Comparison of ENCODE assay signal across 19 cellular contexts in the genomic region with DNA sequence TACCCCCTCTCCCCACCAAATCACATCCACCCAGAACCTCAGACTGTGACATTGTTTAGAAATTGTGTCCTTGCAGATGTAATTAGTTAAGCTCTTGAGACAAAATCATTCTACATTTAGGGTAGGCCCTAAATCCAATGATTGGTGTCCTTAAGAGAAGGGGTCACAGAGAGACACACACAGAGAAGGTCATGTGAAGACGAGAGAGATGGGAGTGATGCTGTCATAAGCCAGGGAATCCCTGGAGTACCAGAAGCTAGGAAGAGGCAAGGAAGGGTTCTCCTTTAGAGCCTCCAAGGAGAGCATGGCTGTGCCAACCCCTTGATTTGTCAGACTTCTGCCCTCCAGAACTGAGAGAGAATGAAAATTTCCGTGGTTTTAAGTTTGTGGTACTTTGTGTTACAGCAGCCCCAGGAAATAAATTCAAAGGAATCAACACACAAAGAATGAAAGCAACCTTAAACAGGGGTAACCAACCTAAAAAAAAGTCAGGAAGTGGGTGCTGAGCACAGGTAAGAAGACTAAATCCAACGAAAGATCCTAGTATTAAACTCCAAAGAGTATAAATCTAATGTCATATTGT. TPM values are rescaled to one million over a fixed set of nuclear protein-coding genes. Genes with fewer than 3 reads are reported as not detected.
DNase-seq lines count a peak whose midpoint lies in the region; ATAC-seq, FAIRE-seq and TF ChIP-seq lines count a peak whose summit lies in the region.
"Had no signal": no experiment of that assay in that cellular context is flagged by ENCODE, and none has a peak within 500 bp of the region (broad histone marks: within the 10 kb centered on the region; RNA-seq: fewer than 3 reads in every experiment).

No MANE protein-coding gene starts in this region.

- no peaks in the 10 kb centered on the region for H3K27me3 Mint-ChIP-seq in CD4-positive, alpha-beta T cell
- H3K27me3 Mint-ChIP-seq in activated CD4-positive, alpha-beta memory T cell treated with anti-CD3 and anti-CD28 coated beads, Interleukin-2, amount 10 ng/mL, durations not matched to agents 7 days and 5 days: no peaks in the 10 kb centered on the region

- H3K9ac ChIP-seq in H1 (replicated peaks in 1 of 4; ENCODE audit: extremely low read depth in 1 of 4, low read depth in 3 of 4, low read length in 3 of 4): no peak overlapping the region

- ATAC-seq in CD4-positive, alpha-beta T cell (ENCODE audit: poor library complexity): no peak
- no peak for ATAC-seq in lower lobe of right lung
- ATAC-seq: K562 had no signal

- no peaks in the 10 kb centered on the region for H3K79me1 ChIP-seq in H1 (ENCODE audit: low read depth, low read length)

- no peak for TF ChIP-seq EP300 in H1 (IDR thresholded peaks at IDR 0.05; ENCODE audit: borderline replicate concordance in 1 of 2, low read depth in 2 of 2, low read length in 2 of 2)

- intact Hi-C loops in CD4-positive, alpha-beta T cell (cut with DNase I, micrococcal nuclease): no loop called here
- intact Hi-C loops in lower lobe of right lung (cut with DNase I): no loop called here

- H3K23ac ChIP-seq in H1 (ENCODE audit: insufficient read length): no peak overlapping the region

- no peak overlapping the region for H2BK20ac ChIP-seq in H1 (ENCODE audit: low read length)

- POLR2A ChIA-PET in CD4-positive, alpha-beta T cell (lab: Charles Lee): interaction anchor here (2.8 kb wide), 1 partner anchor 15 kb away, joined by 17 read pairs; no protein-coding TSS in a partner anchor
- POLR2A ChIA-PET in activated CD4-positive, alpha-beta memory T cell treated with anti-CD3 and anti-CD28 coated beads, Interleukin-2, amount 10 ng/mL, durations not matched to agents 7 days and 5 days (lab: Charles Lee): interaction anchor here (0.7 to 1.5 kb wide), 4 partner anchors 15 to 226 kb away, joined by 3 to 5 read pairs (median 3); a partner anchor contains a TSS
- POLR2A ChIA-PET in H1 (lab: Charles Lee; ENCODE audit: partially characterized antibody): no interaction called here

- TF ChIP-seq RAD21 in H1 (IDR thresholded peaks at IDR 0.05 in 1 of 2, conservative IDR thresholded peaks at IDR 0.05 in 1 of 2; ENCODE audit: low read depth in 2 of 2, low read length in 2 of 2): no peak

- H3K79me2 ChIP-seq in H1 (ENCODE audit: control insufficient read depth in 1 of 2, insufficient read depth in 2 of 2, low read length in 2 of 2): no peaks in the 10 kb centered on the region

- no peak for DNase-seq in CD4-positive, alpha-beta T cell
- DNase-seq in GM18507 (ENCODE audit: extremely low spot score, insufficient read length, low read depth): no peak
- DNase-seq in activated CD4-positive, alpha-beta memory T cell treated with anti-CD3 and anti-CD28 coated beads, Interleukin-2, amount 10 ng/mL, durations not matched to agents 7 days and 5 days: no peak
- no peak for DNase-seq in H1 (ENCODE audit: low read depth in 1 of 2, low spot score in 2 of 2)
- no peak for DNase-seq in NCI-H1417 treated with DMSO at 0.1 percent for 48 hours (lab: John Stamatoyannopoulos, UW)
- no peak for DNase-seq in lower lobe of right lung
- no peak for DNase-seq in dedifferentiated amniotic fluid mesenchymal stem cell (ENCODE audit: extremely low spot score)
- DNase-seq: activated CD4-positive, CD25-positive, alpha-beta regulatory T cell; glutamatergic neuron; NCI-H2081; NCI-H446 treated with DMSO at 0.1 percent for 48 hours; nephron progenitor cell; posterior cingulate gyrus; stimulated activated CD4-positive, alpha-beta T cell treated with anti-CD3 and anti-CD28 coated beads, Interleukin-2, amount 100 ng/mL, for 24 hours; tibial artery had no signal

- no peak overlapping the region for H3K4ac ChIP-seq in H1 (replicated peaks; ENCODE audit: insufficient read length, low read depth, low read length)

- no peak overlapping the region for H4K5ac ChIP-seq in H1 (ENCODE audit: insufficient read length, low read depth, low read length)

- no peak overlapping the region for H3K4me3 Mint-ChIP-seq in CD4-positive, alpha-beta T cell
- H3K4me3 Mint-ChIP-seq in activated CD4-positive, alpha-beta memory T cell treated with anti-CD3 and anti-CD28 coated beads, Interleukin-2, amount 10 ng/mL, durations not matched to agents 7 days and 5 days: no peak overlapping the region
- H3K4me3 Mint-ChIP-seq: dendritic cell treated with granulocyte-macrophage colony-stimulating factor and Interleukin-4, amounts not matched to agents 40 ng/mL and 50 ng/mL, for 4 days; nephron progenitor cell had no signal

- no peak for TF ChIP-seq POLR2A in H1 (IDR thresholded peaks at IDR 0.05; ENCODE audit: control extremely low read depth in 1 of 2, low read depth in 2 of 2, low read length in 2 of 2)

- H4K8ac ChIP-seq in H1 (ENCODE audit: extremely low read depth, insufficient read depth, low read length): no peak overlapping the region

- no peak overlapping the region for H2BK12ac ChIP-seq in H1 (ENCODE audit: low read depth, low read length)

- H3K9me3 ChIP-seq in CD4-positive, alpha-beta T cell (ENCODE audit: control insufficient read depth, low read length): peaks cover 5% of the 10 kb centered on the region
- H3K9me3 ChIP-seq in H1 (ENCODE audit: insufficient read depth in 2 of 2, low read depth in 1 of 2, low read length in 1 of 2) (no peaks in the 10 kb centered on the region), lower lobe of right lung (no peaks in the 10 kb centered on the region)
- H3K9me3 ChIP-seq: tibial artery had no signal

- no peak overlapping the region for H2BK120ac ChIP-seq in H1 (replicated peaks; ENCODE audit: low read depth, low read length)

- no peaks in the 10 kb centered on the region for H3K27me3 ChIP-seq in CD4-positive, alpha-beta T cell (ENCODE audit: control insufficient read depth, insufficient read depth, low read length)
- H3K27me3 ChIP-seq in H1 (replicated peaks in 1 of 4; ENCODE audit: control insufficient read depth in 3 of 4, extremely low read depth in 1 of 4, insufficient read depth in 3 of 4, low read length in 3 of 4): no peaks in the 10 kb centered on the region
- H3K27me3 ChIP-seq in lower lobe of right lung (ENCODE audit: low read depth): no peaks in the 10 kb centered on the region
- H3K27me3 ChIP-seq: tibial artery had no signal

- 91% methylated on average over 3 of the region's 3 CpGs; no CpG with 5 or more reads in 1 of the 2 experiments for WGBS in H1 (ENCODE audit: extremely low coverage in 1 of 2, insufficient coverage in 1 of 2, insufficient read length in 1 of 2, insufficient replicate concordance in 2 of 2, low coverage in 1 of 2, low lambda C conversion rate in 2 of 2, missing lambda C conversion rate in 1 of 2), 2 experiments

- no peak overlapping the region for H4K91ac ChIP-seq in H1 (replicated peaks; ENCODE audit: insufficient read length, low read length)

- CTCF ChIA-PET in CD4-positive, alpha-beta T cell (lab: Charles Lee): no interaction called here
- CTCF ChIA-PET in activated CD4-positive, alpha-beta memory T cell treated with anti-CD3 and anti-CD28 coated beads, Interleukin-2, amount 10 ng/mL, durations not matched to agents 7 days and 5 days (lab: Charles Lee): no interaction called here
- CTCF ChIA-PET in H1 (lab: Charles Lee; ENCODE audit: partially characterized antibody): interaction anchor here (0.6 kb wide), 1 partner anchor 194 kb away, joined by 3 read pairs; no protein-coding TSS in a partner anchor

- no peaks in the 10 kb centered on the region for H3K4me1 ChIP-seq in H1 (replicated peaks in 1 of 4; ENCODE audit: control insufficient read depth in 3 of 4, insufficient read depth in 4 of 4, low read length in 3 of 4)
- no peaks in the 10 kb centered on the region for H3K4me1 ChIP-seq in lower lobe of right lung
- H3K4me1 ChIP-seq: tibial artery had no signal

- H2BK15ac ChIP-seq in H1 (ENCODE audit: low read length): no peak overlapping the region

- peak overlapping the region; percentile 55 for H3K27ac Mint-ChIP-seq in CD4-positive, alpha-beta T cell
- H3K27ac Mint-ChIP-seq in activated CD4-positive, alpha-beta memory T cell treated with anti-CD3 and anti-CD28 coated beads, Interleukin-2, amount 10 ng/mL, durations not matched to agents 7 days and 5 days: peak overlapping the region; percentile 27
- H3K27ac Mint-ChIP-seq: dendritic cell treated with granulocyte-macrophage colony-stimulating factor and Interleukin-4, amounts not matched to agents 40 ng/mL and 50 ng/mL, for 4 days; nephron progenitor cell had no signal

- TF ChIP-seq CTCF in CD4-positive, alpha-beta T cell (IDR thresholded peaks at IDR 0.05): no peak
- TF ChIP-seq CTCF in H1 (IDR thresholded peaks at IDR 0.05; ENCODE audit: control extremely low read depth in 1 of 3, insufficient read depth in 1 of 3, low read depth in 1 of 3, low read length in 3 of 3) (no peak), lower lobe of right lung (IDR thresholded peaks at IDR 0.05) (no peak)

- no peaks in the 10 kb centered on the region for H4K20me1 ChIP-seq in H1 (replicated peaks in 1 of 2; ENCODE audit: control insufficient read depth in 1 of 2, insufficient read depth in 2 of 2, low read length in 2 of 2)

- H3K4me2 ChIP-seq in H1 (ENCODE audit: insufficient read depth in 1 of 2, low read depth in 2 of 2, low read length in 2 of 2): no peak overlapping the region

- H3K14ac ChIP-seq in H1 (ENCODE audit: insufficient read length): no peak overlapping the region

- H3K18ac ChIP-seq in H1 (ENCODE audit: extremely low read depth, low read length): no peak overlapping the region

- no peaks in the 10 kb centered on the region for H3K23me2 ChIP-seq in H1 (ENCODE audit: low read depth, low read length)

- H3K4me1 Mint-ChIP-seq in CD4-positive, alpha-beta T cell (ENCODE audit: low read depth): peaks cover 51% of the 10 kb centered on the region
- H3K4me1 Mint-ChIP-seq in activated CD4-positive, alpha-beta memory T cell treated with anti-CD3 and anti-CD28 coated beads, Interleukin-2, amount 10 ng/mL, durations not matched to agents 7 days and 5 days: peaks cover 58% of the 10 kb centered on the region
- H3K4me1 Mint-ChIP-seq: nephron progenitor cell had no signal

- H3K9me3 Mint-ChIP-seq in CD4-positive, alpha-beta T cell: peaks cover 4% of the 10 kb centered on the region
- peaks cover 6% of the 10 kb centered on the region for H3K9me3 Mint-ChIP-seq in activated CD4-positive, alpha-beta memory T cell treated with anti-CD3 and anti-CD28 coated beads, Interleukin-2, amount 10 ng/mL, durations not matched to agents 7 days and 5 days
- H3K9me3 Mint-ChIP-seq: dendritic cell treated with granulocyte-macrophage colony-stimulating factor and Interleukin-4, amounts not matched to agents 40 ng/mL and 50 ng/mL, for 4 days; nephron progenitor cell had no signal

- no peak overlapping the region for H3K4me3 ChIP-seq in H1 (ENCODE audit: extremely low read depth in 1 of 4, insufficient read depth in 2 of 4, low read depth in 3 of 4, low read length in 4 of 4)
- H3K4me3 ChIP-seq in lower lobe of right lung: no peak overlapping the region
- H3K4me3 ChIP-seq: K562, tibial artery had no signal

- peak; percentile 61 for FAIRE-seq in GM18507 (lab: Jason Lieb, UNC)
- FAIRE-seq in H1 (lab: Jason Lieb, UNC): no peak
- FAIRE-seq: H54, K562 had no signal

- no peaks in the 10 kb centered on the region for H3K36me3 Mint-ChIP-seq in CD4-positive, alpha-beta T cell (ENCODE audit: low read depth)
- peaks cover 18% of the 10 kb centered on the region for H3K36me3 Mint-ChIP-seq in activated CD4-positive, alpha-beta memory T cell treated with anti-CD3 and anti-CD28 coated beads, Interleukin-2, amount 10 ng/mL, durations not matched to agents 7 days and 5 days (ENCODE audit: low read depth)

- no peaks in the 10 kb centered on the region for H3K36me3 ChIP-seq in H1 (ENCODE audit: control insufficient read depth in 2 of 4, insufficient read depth in 4 of 4, low read length in 3 of 4)
- H3K36me3 ChIP-seq in lower lobe of right lung: no peaks in the 10 kb centered on the region
- H3K36me3 ChIP-seq: tibial artery had no signal

- peak overlapping the region; percentile 51; the same call in 1 of the 2 replicates for H2AFZ ChIP-seq in H1 (ENCODE audit: low read length)

- no peak overlapping the region for H3K56ac ChIP-seq in H1 (replicated peaks; ENCODE audit: insufficient read length, low read depth, low read length)

- no peak overlapping the region for H2AK5ac ChIP-seq in H1 (ENCODE audit: low read depth, low read length)

- peak overlapping the region; percentile 30 for H3K27ac ChIP-seq in CD4-positive, alpha-beta T cell (ENCODE audit: low read depth, low read length)
- H3K27ac ChIP-seq in H1 (ENCODE audit: low read depth, low read length) (no peak overlapping the region), lower lobe of right lung (no peak overlapping the region)
- H3K27ac ChIP-seq: tibial artery had no signal

- H2BK5ac ChIP-seq in H1 (ENCODE audit: low read depth, low read length): no peak overlapping the region

RNA-seq across cellular contexts. Expression of a gene that starts 33.6 kb away (rescaled TPM):
- 1 to 10 TPM; 1.6 to 2.0 TPM for total RNA-seq in CD4-positive, alpha-beta T cell
- total RNA-seq in activated CD4-positive, alpha-beta memory T cell treated with anti-CD3 and anti-CD28 coated beads, Interleukin-2, amount 10 ng/mL, durations not matched to agents 7 days and 5 days: 1 to 10 TPM; 2.4 TPM
- total RNA-seq in H1 (2021; fragmentation: NEBNext Ultra II Directional; extraction: Animal tissue kit (Norgen Biotek cat#: 25700)): not detected in 2 replicates
- not detected in 2 replicates for polyA plus RNA-seq in H1 (2011; rRNA removed)
- polyA plus RNA-seq in H1 (2011; cell fraction: cytosol; rRNA removed): not detected
- not detected for polyA plus RNA-seq in H1 (2011; cell fraction: nucleus; rRNA removed)
- polyA plus RNA-seq in H1 (2012, experiment 1 of 2): not detected in 4 replicates
- polyA plus RNA-seq in H1 (2012, experiment 2 of 2): not detected
- polyA plus RNA-seq in H1 (2013, experiment 1 of 2): 0.04 TPM
- 0.07 TPM for polyA plus RNA-seq in H1 (2013, experiment 2 of 2)
- polyA minus RNA-seq in H1 (2011; rRNA and poly(A)+ RNA removed): not detected in 2 replicates
- polyA minus RNA-seq in H1 (2011; cell fraction: cytosol; rRNA and poly(A)+ RNA removed): not detected
- not detected for polyA minus RNA-seq in H1 (2011; cell fraction: nucleus; rRNA and poly(A)+ RNA removed)
- not detected for total RNA-seq in lower lobe of right lung
- total RNA-seq: K562, RPMI7951 had no signal
- polyA plus RNA-seq: K562 had no signal
